In genomic region chr2:83808878-83809277, GRCh38 we compare ENCODE assay signal across 11 cellular contexts.
"Had no signal": no experiment of that assay in that cellular context is flagged by ENCODE, and none has a peak within 500 bp of the region (broad histone marks: within the 10 kb centered on the region; RNA-seq: fewer than 3 reads in every experiment).

No MANE protein-coding gene starts in this region.

- DNase-seq: GM23248, GOT3, H7, H9, HCEC 1CT, HFFc6 had no signal

- H3K4me1 ChIP-seq: HAP-1 had no signal

- FAIRE-seq: H1, H54 had no signal

- H2AFZ ChIP-seq: GM23248, GM23338 had no signal

- H3K9me3 ChIP-seq: HAP-1 had no signal

- H3K4me3 Mint-ChIP-seq: GM23338, H9, HFFc6 had no signal

- H3K27ac Mint-ChIP-seq: GM23338, H9, HFFc6 had no signal

- H3K36me3 ChIP-seq: HAP-1 had no signal

- H3K9me3 Mint-ChIP-seq: H9 had no signal

- ATAC-seq: GM23338, HCT116 had no signal

- H3K27ac ChIP-seq: GM23248 had no signal

- H3K9ac ChIP-seq: GM23248 had no signal

- H3K4me2 ChIP-seq: GM23338 had no signal

- H3K4me3 ChIP-seq: GM23248, GM23338, HAP-1 had no signal
